In genomic region chr15:25545017-25545416, GRCh38 we compare ENCODE assay signal across 12 cellular contexts.
A peak's percentile ranks its signal among the peaks of the same experiment; 100 is the strongest.
DNase-seq lines count a peak whose midpoint lies in the region; TF ChIP-seq lines count a peak whose summit lies in the region.
"Had no signal": no experiment of that assay in that cellular context is flagged by ENCODE, and none has a peak within 500 bp of the region (broad histone marks: within the 10 kb centered on the region; RNA-seq: fewer than 3 reads in every experiment).

No MANE protein-coding gene starts in this region.

- H3K27ac ChIP-seq in epithelial cell of prostate (no peak overlapping the region), rectal smooth muscle tissue (ENCODE audit: low read depth, low read length) (peak overlapping the region; percentile 30), ascending aorta (no peak overlapping the region)

- CTCF ChIA-PET in Caco-2 (lab: Charles Lee) = no interaction called here

- H3K9ac ChIP-seq in rectal smooth muscle tissue (ENCODE audit: low read length) = no peak overlapping the region

- POLR2A ChIA-PET in Caco-2 (lab: Charles Lee) = no interaction called here

- no peaks in the 10 kb centered on the region for H3K27me3 ChIP-seq in rectal smooth muscle tissue (ENCODE audit: control insufficient read depth, insufficient read depth, low read length)
- no peaks in the 10 kb centered on the region for H3K27me3 ChIP-seq in ascending aorta
- H3K27me3 ChIP-seq in Caco-2 (replicated peaks; ENCODE audit: control insufficient read depth, insufficient read depth, low read length) = no peaks in the 10 kb centered on the region; the same call in 1 of the 2 replicates
- H3K27me3 ChIP-seq: sigmoid colon had no signal

- peaks cover 8% of the 10 kb centered on the region for H3K27me3 Mint-ChIP-seq in Caco-2 (ENCODE audit: insufficient read depth, unreplicated experiment)

- BruUV-seq in Caco-2 (replicated peaks; lab: Mats Ljungman, UMichigan) = no TSS peak

- H3K4me3 Mint-ChIP-seq in Caco-2 (ENCODE audit: unreplicated experiment) = no peak overlapping the region

- no peak overlapping the region for H3K4me3 ChIP-seq in rectal smooth muscle tissue (ENCODE audit: low read length)
- H3K4me3 ChIP-seq in ascending aorta = no peak overlapping the region
- no peak overlapping the region for H3K4me3 ChIP-seq in Caco-2 (ENCODE audit: low read depth, low read length)
- H3K4me3 ChIP-seq: sigmoid colon had no signal

- no peaks in the 10 kb centered on the region for H3K36me3 Mint-ChIP-seq in Caco-2 (ENCODE audit: insufficient read depth, unreplicated experiment)

- TF ChIP-seq CTCF in ascending aorta (IDR thresholded peaks at IDR 0.05) = no peak
- TF ChIP-seq CTCF in Caco-2 (IDR thresholded peaks at IDR 0.05; ENCODE audit: insufficient read depth in 1 of 2, low read depth in 1 of 2, low read length in 1 of 2, severe bottlenecking in 1 of 2, unreplicated experiment in 1 of 2) = no peak

- no peak overlapping the region for H3K27ac Mint-ChIP-seq in Caco-2 (ENCODE audit: unreplicated experiment)

- H3K36me3 ChIP-seq in rectal smooth muscle tissue (ENCODE audit: control insufficient read depth, insufficient read depth, low read length) (no peaks in the 10 kb centered on the region), ascending aorta (no peaks in the 10 kb centered on the region), Caco-2 (ENCODE audit: control insufficient read depth, insufficient read depth, low read length) (no peaks in the 10 kb centered on the region)
- H3K36me3 ChIP-seq: sigmoid colon had no signal

- H3K4me1 ChIP-seq in rectal smooth muscle tissue (ENCODE audit: control insufficient read depth, insufficient read depth, low read length) = peaks cover 18% of the 10 kb centered on the region
- peaks cover 6 to 9% of the 10 kb centered on the region in 2 donors for H3K4me1 ChIP-seq in ascending aorta
- no peaks in the 10 kb centered on the region for H3K4me1 ChIP-seq in Caco-2

- H3K4me1 Mint-ChIP-seq in Caco-2 (ENCODE audit: low read depth, unreplicated experiment) = no peaks in the 10 kb centered on the region

- peak; percentile 1 for DNase-seq in EL
- peak; percentile 55 for DNase-seq in MV-4-11 (lab: John Stamatoyannopoulos, UW)
- peak; percentile 79 for DNase-seq in epithelial cell of prostate (ENCODE audit: low read depth, low spot score)
- DNase-seq in ascending aorta (ENCODE audit: low spot score in 2 of 2) = no peak
- no peak for DNase-seq in Caco-2
- no peak for DNase-seq in midbrain (lab: John Stamatoyannopoulos, UW)
- DNase-seq: aorta; HCEC 1CT; Right ventricle myocardium superior; sigmoid colon; stimulated activated naive CD4-positive, alpha-beta T cell had no signal

- no peaks in the 10 kb centered on the region for H3K9me3 Mint-ChIP-seq in Caco-2 (ENCODE audit: unreplicated experiment)

- H3K9me3 ChIP-seq in ascending aorta (no peaks in the 10 kb centered on the region), Caco-2 (peaks cover 2% of the 10 kb centered on the region; the same call in 1 of the 2 replicates)
- H3K9me3 ChIP-seq: sigmoid colon had no signal

- intact Hi-C loops in ascending aorta (cut with DNase I) (no loop called here), Caco-2 (cut with micrococcal nuclease; ENCODE audit: unreplicated experiment) (no loop called here)

Comparison
In these comparisons a context has a peak if more than half of its experiments do, and no peak if none do; other contexts are left out.
1. DNase-seq: peak in EL (single experiment), MV-4-11 (single experiment) and epithelial cell of prostate (single experiment); none in ascending aorta (0 of 2), Caco-2 (0 of 2) and midbrain (single experiment).